31 cellular contexts compared by ENCODE assay signal in the genomic region with DNA sequence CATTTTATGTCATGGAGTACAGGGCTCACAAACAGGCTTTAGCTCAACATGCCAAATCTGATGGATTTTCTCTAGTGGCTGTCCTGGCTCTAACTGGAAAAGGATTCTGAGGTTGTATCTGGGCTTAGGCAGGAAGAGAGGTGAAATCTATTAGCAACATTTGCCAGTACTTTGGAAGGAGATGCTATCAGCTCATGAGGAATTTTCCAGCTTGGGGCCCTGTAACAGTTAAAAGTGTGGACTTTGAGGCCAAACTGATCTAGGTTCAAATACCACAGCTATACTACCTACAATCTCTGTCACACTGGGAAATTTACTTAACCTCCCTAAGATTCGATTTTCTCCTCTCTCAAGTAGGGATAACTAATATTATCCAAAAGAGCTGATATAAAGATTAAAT.
"Had no signal": no experiment of that assay in that cellular context is flagged by ENCODE, and none has a peak within 500 bp of the region (broad histone marks: within the 10 kb centered on the region; RNA-seq: fewer than 3 reads in every experiment).

No MANE protein-coding gene starts in this region.

- H3K27me3 Mint-ChIP-seq: activated CD4-positive, alpha-beta memory T cell treated with anti-CD3 and anti-CD28 coated beads, Interleukin-2, amount 10 ng/mL, durations not matched to agents 7 days and 5 days; activated CD4-positive, alpha-beta T cell treated with anti-CD3 and anti-CD28 coated beads, Interleukin-2, amount 10 ng/mL, durations not matched to agents 7 days and 5 days; activated naive CD4-positive, alpha-beta T cell treated with anti-CD3 and anti-CD28 coated beads, Interleukin-2, amount 10 ng/mL, durations not matched to agents 7 days and 5 days; activated naive CD8-positive, alpha-beta T cell treated with anti-CD3 and anti-CD28 coated beads, Interleukin-2, amount 10 ng/mL, durations not matched to agents 7 days and 5 days; brain; T-helper 17 cell had no signal

- H3K4me1 ChIP-seq: ascending aorta, breast epithelium, colonic mucosa, esophagus squamous epithelium, gastroesophageal sphincter had no signal

- DNase-seq: activated CD4-positive, alpha-beta memory T cell treated with anti-CD3 and anti-CD28 coated beads, Interleukin-2, amount 10 ng/mL, durations not matched to agents 7 days and 5 days; activated CD4-positive, alpha-beta T cell treated with anti-CD3 and anti-CD28 coated beads for 1 hour; activated CD4-positive, alpha-beta T cell treated with anti-CD3 and anti-CD28 coated beads for 4 hours; activated CD4-positive, alpha-beta T cell treated with anti-CD3 and anti-CD28 coated beads, Interleukin-2, amount 10 ng/mL, durations not matched to agents 7 days and 5 days; activated CD4-positive, alpha-beta T cell treated with anti-CD3 and anti-CD28 coated beads, Interleukin-2, amount 50 U/mL, for 4 hours; activated CD8-positive, alpha-beta memory T cell treated with anti-CD3 and anti-CD28 coated beads, Interleukin-2, amount 50 U/mL, for 48 hours; activated gamma-delta T cell; activated naive CD4-positive, alpha-beta T cell; activated naive CD4-positive, alpha-beta T cell treated with anti-CD3 and anti-CD28 coated beads, Interleukin-2, amount 10 ng/mL, durations not matched to agents 7 days and 5 days; activated naive CD8-positive, alpha-beta T cell treated with anti-CD3 and anti-CD28 coated beads, Interleukin-2, amount 10 ng/mL, durations not matched to agents 7 days and 5 days; activated T-cell treated with anti-CD3 and anti-CD28 coated beads for 4 hours; activated T-cell treated with anti-CD3 and anti-CD28 coated beads, Interleukin-2, amount 50 U/mL, for 24 hours; activated T-cell treated with anti-CD3 and anti-CD28 coated beads, Interleukin-2, amount 50 U/mL, for 72 hours; central memory CD4-positive, alpha-beta T cell; cerebellar nuclear complex; colonic mucosa; effector CD8-positive, alpha-beta T cell; esophagus squamous epithelium; foreskin melanocyte; T-helper 1 cell; T-helper 17 cell; T1000; WERI-Rb-1 had no signal

- ATAC-seq: activated naive CD4-positive, alpha-beta T cell treated with anti-CD3 and anti-CD28 coated beads, Interleukin-2, amount 50 U/mL, for 72 hours; activated T-cell treated with anti-CD3 and anti-CD28 coated beads, Interleukin-2, amount 50 U/mL, for 72 hours; gastroesophageal sphincter; T-helper 17 cell had no signal

- H3K4me3 Mint-ChIP-seq: activated CD4-positive, alpha-beta memory T cell treated with anti-CD3 and anti-CD28 coated beads, Interleukin-2, amount 10 ng/mL, durations not matched to agents 7 days and 5 days; activated CD4-positive, alpha-beta T cell treated with anti-CD3 and anti-CD28 coated beads, Interleukin-2, amount 10 ng/mL, durations not matched to agents 7 days and 5 days; activated naive CD4-positive, alpha-beta T cell treated with anti-CD3 and anti-CD28 coated beads, Interleukin-2, amount 10 ng/mL, durations not matched to agents 7 days and 5 days; activated naive CD8-positive, alpha-beta T cell treated with anti-CD3 and anti-CD28 coated beads, Interleukin-2, amount 10 ng/mL, durations not matched to agents 7 days and 5 days; activated T-cell treated with anti-CD3 and anti-CD28 coated beads, Interleukin-2, amount 50 U/mL, for 24 hours; activated T-cell treated with anti-CD3 and anti-CD28 coated beads, Interleukin-2, amount 50 U/mL, for 72 hours; brain; T-helper 17 cell; T-helper 2 cell treated with Interferon-gamma antibody and Interleukin-4, amounts not matched to agents 5 μg/mL and 100 μg/mL, for 36 hours had no signal

- H3K36me3 ChIP-seq: ascending aorta, breast epithelium, cardiac muscle cell, colonic mucosa, esophagus squamous epithelium, gastroesophageal sphincter, WERI-Rb-1 had no signal

- H3K4me3 ChIP-seq: ascending aorta, breast epithelium, cardiac muscle cell, colonic mucosa, esophagus squamous epithelium, gastroesophageal sphincter had no signal

- H3K9me3 Mint-ChIP-seq: activated CD4-positive, alpha-beta T cell treated with anti-CD3 and anti-CD28 coated beads, Interleukin-2, amount 10 ng/mL, durations not matched to agents 7 days and 5 days; activated naive CD4-positive, alpha-beta T cell treated with anti-CD3 and anti-CD28 coated beads, Interleukin-2, amount 50 U/mL, for 72 hours; activated naive CD8-positive, alpha-beta T cell treated with anti-CD3 and anti-CD28 coated beads, Interleukin-2, amount 10 ng/mL, durations not matched to agents 7 days and 5 days; activated T-cell treated with anti-CD3 and anti-CD28 coated beads, Interleukin-2, amount 50 U/mL, for 24 hours; brain had no signal

- H3K36me3 Mint-ChIP-seq: activated naive CD4-positive, alpha-beta T cell treated with anti-CD3 and anti-CD28 coated beads, Interleukin-2, amount 10 ng/mL, durations not matched to agents 7 days and 5 days; activated naive CD4-positive, alpha-beta T cell treated with anti-CD3 and anti-CD28 coated beads, Interleukin-2, amount 50 U/mL, for 72 hours; activated naive CD8-positive, alpha-beta T cell treated with anti-CD3 and anti-CD28 coated beads, Interleukin-2, amount 10 ng/mL, durations not matched to agents 7 days and 5 days; brain had no signal

- H3K27ac Mint-ChIP-seq: activated CD4-positive, alpha-beta memory T cell treated with anti-CD3 and anti-CD28 coated beads, Interleukin-2, amount 10 ng/mL, durations not matched to agents 7 days and 5 days; activated CD4-positive, alpha-beta T cell treated with anti-CD3 and anti-CD28 coated beads, Interleukin-2, amount 10 ng/mL, durations not matched to agents 7 days and 5 days; activated naive CD4-positive, alpha-beta T cell treated with anti-CD3 and anti-CD28 coated beads, Interleukin-2, amount 10 ng/mL, durations not matched to agents 7 days and 5 days; activated naive CD4-positive, alpha-beta T cell treated with anti-CD3 and anti-CD28 coated beads, Interleukin-2, amount 50 U/mL, for 72 hours; activated naive CD8-positive, alpha-beta T cell treated with anti-CD3 and anti-CD28 coated beads, Interleukin-2, amount 10 ng/mL, durations not matched to agents 7 days and 5 days; activated T-cell treated with anti-CD3 and anti-CD28 coated beads, Interleukin-2, amount 50 U/mL, for 24 hours; activated T-cell treated with anti-CD3 and anti-CD28 coated beads, Interleukin-2, amount 50 U/mL, for 72 hours; brain; T-helper 17 cell; T-helper 2 cell treated with Interferon-gamma antibody and Interleukin-4, amounts not matched to agents 5 μg/mL and 100 μg/mL, for 36 hours had no signal

- H3K9me3 ChIP-seq: ascending aorta, breast epithelium, colonic mucosa, esophagus squamous epithelium, gastroesophageal sphincter had no signal

- H3K27me3 ChIP-seq: ascending aorta, cardiac muscle cell, colonic mucosa, esophagus squamous epithelium, gastroesophageal sphincter had no signal

- H3K27ac ChIP-seq: ascending aorta, breast epithelium, cardiac muscle cell, colonic mucosa, epithelial cell of prostate, esophagus squamous epithelium, gastroesophageal sphincter, WERI-Rb-1 had no signal

- H3K4me1 Mint-ChIP-seq: activated CD4-positive, alpha-beta memory T cell treated with anti-CD3 and anti-CD28 coated beads, Interleukin-2, amount 10 ng/mL, durations not matched to agents 7 days and 5 days; activated CD4-positive, alpha-beta T cell treated with anti-CD3 and anti-CD28 coated beads, Interleukin-2, amount 10 ng/mL, durations not matched to agents 7 days and 5 days; activated naive CD4-positive, alpha-beta T cell treated with anti-CD3 and anti-CD28 coated beads, Interleukin-2, amount 10 ng/mL, durations not matched to agents 7 days and 5 days; activated naive CD8-positive, alpha-beta T cell treated with anti-CD3 and anti-CD28 coated beads, Interleukin-2, amount 10 ng/mL, durations not matched to agents 7 days and 5 days; brain; T-helper 17 cell had no signal
